ENCODE assay signal across 12 cellular contexts in genomic region chr10:95837368-95837776, GRCh38.
A peak's percentile ranks its signal among the peaks of the same experiment; 100 is the strongest.
DNase-seq lines count a peak whose midpoint lies in the region; ATAC-seq and TF ChIP-seq lines count a peak whose summit lies in the region.
"Had no signal": no experiment of that assay in that cellular context is flagged by ENCODE, and none has a peak within 500 bp of the region (broad histone marks: within the 10 kb centered on the region; RNA-seq: fewer than 3 reads in every experiment).

No MANE protein-coding gene starts in this region.

- no peaks in the 10 kb centered on the region for H3K79me2 ChIP-seq in SU-DHL-6 (ENCODE audit: insufficient read depth, low read length)
- H3K79me2 ChIP-seq in neural progenitor cell (ENCODE audit: low read depth): no peaks in the 10 kb centered on the region

- TF ChIP-seq CTCF in SU-DHL-6 (IDR thresholded peaks at IDR 0.05; ENCODE audit: insufficient read depth, low read length, poor library complexity, severe bottlenecking) (no peak), neural progenitor cell (IDR thresholded peaks at IDR 0.05) (no peak)

- H4K20me1 ChIP-seq in SU-DHL-6 (ENCODE audit: low read depth, low read length): no peaks in the 10 kb centered on the region
- H4K20me1 ChIP-seq in neural progenitor cell (ENCODE audit: low read depth): no peaks in the 10 kb centered on the region

- peak; percentile 25 for ATAC-seq in GM18502 (IDR thresholded peaks at IDR 0.05; ENCODE audit: poor library complexity, unreplicated experiment)
- peak; percentile 16 for ATAC-seq in GM21737 (IDR thresholded peaks at IDR 0.05; ENCODE audit: unreplicated experiment)
- ATAC-seq: activated T-cell treated with anti-CD3 and anti-CD28 coated beads, Interleukin-2, amount 50 U/mL, for 4 hours; right cardiac atrium had no signal

- no peaks in the 10 kb centered on the region for H3K36me3 Mint-ChIP-seq in neural progenitor cell

- H2AFZ ChIP-seq in SU-DHL-6 (ENCODE audit: low read depth, low read length, severe bottlenecking): peak overlapping the region; percentile 88
- H2AFZ ChIP-seq in neural progenitor cell (replicated peaks): peak overlapping the region; percentile 73

- no peak overlapping the region for H3K27ac Mint-ChIP-seq in neural progenitor cell
- H3K27ac Mint-ChIP-seq: CD4-positive, alpha-beta T cell had no signal

- H3K9me2 ChIP-seq in SU-DHL-6 (replicated peaks; ENCODE audit: insufficient read depth, low read length): no peaks in the 10 kb centered on the region

- H3K4me3 ChIP-seq in SU-DHL-6 (ENCODE audit: insufficient read depth, low read length, poor library complexity, severe bottlenecking) (peak overlapping the region; percentile 37), neural progenitor cell (no peak overlapping the region)
- H3K4me3 ChIP-seq: SJSA1 had no signal

- H3K4me1 Mint-ChIP-seq in neural progenitor cell: peaks cover 13% of the 10 kb centered on the region

- H3K9me3 ChIP-seq in SU-DHL-6 (ENCODE audit: insufficient read depth, low read length) (no peaks in the 10 kb centered on the region), neural progenitor cell (ENCODE audit: low read depth) (no peaks in the 10 kb centered on the region)
- H3K9me3 ChIP-seq: SJSA1 had no signal

- H3K4me1 ChIP-seq in neural progenitor cell: peaks cover 15% of the 10 kb centered on the region
- H3K4me1 ChIP-seq: SJSA1 had no signal

- H3K36me3 ChIP-seq in SU-DHL-6 (ENCODE audit: low read length) (no peaks in the 10 kb centered on the region), neural progenitor cell (no peaks in the 10 kb centered on the region)
- H3K36me3 ChIP-seq: SJSA1 had no signal

- H3K4me3 Mint-ChIP-seq in neural progenitor cell: no peak overlapping the region
- H3K4me3 Mint-ChIP-seq: activated T-cell treated with anti-CD3 and anti-CD28 coated beads, Interleukin-2, amount 50 U/mL, for 4 hours; CD4-positive, alpha-beta T cell had no signal

- peak overlapping the region; percentile 62 for H3K4me2 ChIP-seq in SU-DHL-6 (ENCODE audit: low read depth, low read length, poor library complexity, severe bottlenecking)
- H3K4me2 ChIP-seq in neural progenitor cell: peak overlapping the region; percentile 28

- DNase-seq in neural progenitor cell (ENCODE audit: low spot score): peak; percentile 45
- DNase-seq in NCI-H1105 treated with DMSO at 0.1 percent for 48 hours (lab: John Stamatoyannopoulos, UW): no peak
- DNase-seq in stimulated activated CD4-positive, alpha-beta T cell treated with anti-CD3 and anti-CD28 coated beads, Interleukin-15, amount 100 ng/mL, for 24 hours: no peak
- DNase-seq in NCI-H345 treated with DMSO at 0.1 percent for 48 hours (lab: John Stamatoyannopoulos, UW; ENCODE audit: unreplicated experiment): no peak
- DNase-seq in activated CD4-positive, CD25-positive, alpha-beta regulatory T cell treated with anti-CD3 and anti-CD28 coated beads, Interleukin-2, amount 50 U/mL, for 72 hours: no peak
- DNase-seq: activated T-cell treated with anti-CD3 and anti-CD28 coated beads, Interleukin-2, amount 50 U/mL, for 4 hours; CD4-positive, alpha-beta T cell; right cardiac atrium had no signal

- H3K9ac ChIP-seq in SU-DHL-6 (ENCODE audit: low read length) (peak overlapping the region; percentile 55), neural progenitor cell (no peak overlapping the region)

- H3K9me3 Mint-ChIP-seq in neural progenitor cell: peaks cover 2% of the 10 kb centered on the region
- H3K9me3 Mint-ChIP-seq: CD4-positive, alpha-beta T cell had no signal

- no peaks in the 10 kb centered on the region for H3K27me3 ChIP-seq in SU-DHL-6 (ENCODE audit: low read length)
- H3K27me3 ChIP-seq in neural progenitor cell: no peaks in the 10 kb centered on the region
- H3K27me3 ChIP-seq: SJSA1 had no signal

- H3K27me3 Mint-ChIP-seq in neural progenitor cell (ENCODE audit: insufficient read depth, low read depth): peaks cover 2% of the 10 kb centered on the region
- H3K27me3 Mint-ChIP-seq: CD4-positive, alpha-beta T cell had no signal

- H3F3A ChIP-seq in SU-DHL-6 (ENCODE audit: insufficient read depth) (peaks cover 58% of the 10 kb centered on the region), neural progenitor cell (ENCODE audit: low read depth) (no peaks in the 10 kb centered on the region)

- H3K27ac ChIP-seq in SU-DHL-6 (ENCODE audit: low read depth, low read length) (peak overlapping the region; percentile 96), neural progenitor cell (peak overlapping the region; percentile 1)
- H3K27ac ChIP-seq: SJSA1 had no signal
